8 cellular contexts compared by ENCODE assay signal in the genomic region with DNA sequence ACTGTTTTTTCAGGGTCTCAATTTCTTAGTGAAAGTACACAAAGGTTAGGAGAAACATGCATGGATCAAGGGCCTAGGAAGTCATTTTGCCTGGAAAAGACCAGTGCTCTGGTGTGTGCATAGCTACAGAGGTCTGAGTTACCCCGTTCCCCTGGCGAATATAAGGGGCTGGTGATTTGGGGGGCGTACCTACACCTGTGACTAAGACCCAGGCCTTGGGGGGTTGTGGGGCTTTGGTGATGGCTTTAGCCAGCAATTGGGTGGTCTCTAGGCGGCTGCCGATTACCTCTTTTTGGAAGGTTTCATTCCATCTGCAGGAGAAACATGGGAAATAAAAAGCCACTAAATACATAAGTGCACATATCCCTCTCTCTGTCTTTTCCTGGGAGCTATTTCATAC. TPM values are rescaled to one million over a fixed set of nuclear protein-coding genes. Genes with fewer than 3 reads are reported as not detected.
A peak's percentile ranks its signal among the peaks of the same experiment; 100 is the strongest.
DNase-seq lines count a peak whose midpoint lies in the region; ATAC-seq and TF ChIP-seq lines count a peak whose summit lies in the region.

No MANE protein-coding gene starts in this region.

- no peak for DNase-seq in activated T-cell treated with anti-CD3 and anti-CD28 coated beads, Interleukin-2, amount 50 U/mL, for 24 hours
- no peak for DNase-seq in activated T-cell treated with anti-CD3 and anti-CD28 coated beads for 4 hours
- DNase-seq in kidney epithelial cell (ENCODE audit: low read depth): no peak
- DNase-seq in thoracic aorta (ENCODE audit: low spot score): no peak
- no peak for DNase-seq in NCI-H2227 treated with DMSO at 0.1 percent for 48 hours (lab: John Stamatoyannopoulos, UW)
- no peak for DNase-seq in activated CD4-positive, alpha-beta T cell treated with anti-CD3 and anti-CD28 coated beads, Interleukin-2, amount 50 U/mL, for 4 hours

- no peaks in the 10 kb centered on the region for H3K9me3 ChIP-seq in thoracic aorta

- WGBS in adipose tissue, 3 donors: 46 to 73% (median 51%) methylated on average over 5 of the region's 5 CpGs

- peaks cover 2% of the 10 kb centered on the region for H3K9me3 Mint-ChIP-seq in activated T-cell treated with anti-CD3 and anti-CD28 coated beads, Interleukin-2, amount 50 U/mL, for 24 hours

- H3K4me3 ChIP-seq in kidney epithelial cell (ENCODE audit: low read depth, low read length) (peak overlapping the region; percentile 82), thoracic aorta (peak overlapping the region; percentile 95)

- H3K27ac ChIP-seq in adipose tissue (ENCODE audit: low read depth, low read length): peak overlapping the region; percentile 99
- H3K27ac ChIP-seq in thoracic aorta: peak overlapping the region; percentile 100

- no peaks in the 10 kb centered on the region for H3K27me3 ChIP-seq in kidney epithelial cell (ENCODE audit: control insufficient read depth, insufficient read depth, low read length)
- H3K27me3 ChIP-seq in thoracic aorta (replicated peaks; ENCODE audit: insufficient read depth): no peaks in the 10 kb centered on the region

- peaks cover 2% of the 10 kb centered on the region for H3K36me3 ChIP-seq in kidney epithelial cell (ENCODE audit: control insufficient read depth, insufficient read depth, low read length)
- H3K36me3 ChIP-seq in thoracic aorta: peaks cover 36% of the 10 kb centered on the region

- H3K27me3 Mint-ChIP-seq in activated T-cell treated with anti-CD3 and anti-CD28 coated beads, Interleukin-2, amount 50 U/mL, for 24 hours: no peaks in the 10 kb centered on the region

- no peak for TF ChIP-seq CTCF in kidney epithelial cell (IDR thresholded peaks at IDR 0.05; ENCODE audit: insufficient read depth, low read length, poor library complexity, severe bottlenecking)
- no peak for TF ChIP-seq CTCF in thoracic aorta (IDR thresholded peaks at IDR 0.05)

- H3K4me1 Mint-ChIP-seq in activated T-cell treated with anti-CD3 and anti-CD28 coated beads, Interleukin-2, amount 50 U/mL, for 24 hours (ENCODE audit: low read depth): peaks cover 57% of the 10 kb centered on the region

- peak overlapping the region; percentile 96 for H3K4me3 Mint-ChIP-seq in activated T-cell treated with anti-CD3 and anti-CD28 coated beads, Interleukin-2, amount 50 U/mL, for 24 hours

- H3K4me1 ChIP-seq in thoracic aorta (ENCODE audit: control insufficient read depth in 1 of 2, low read depth in 2 of 2): peaks cover 5 to 29% of the 10 kb centered on the region in 2 donors

- no peak for ATAC-seq in thoracic aorta (ENCODE audit: insufficient number of reproducible peaks, low FRiP score, low read depth)
- no peak for ATAC-seq in GM18868 (IDR thresholded peaks at IDR 0.05; ENCODE audit: unreplicated experiment)

- H3K27ac Mint-ChIP-seq in activated T-cell treated with anti-CD3 and anti-CD28 coated beads, Interleukin-2, amount 50 U/mL, for 24 hours: peak overlapping the region; percentile 99

- peaks cover 73% of the 10 kb centered on the region for H3K36me3 Mint-ChIP-seq in activated T-cell treated with anti-CD3 and anti-CD28 coated beads, Interleukin-2, amount 50 U/mL, for 24 hours (ENCODE audit: low read depth)

RNA-seq across cellular contexts. Expression of a gene that starts 1.1 kb away (rescaled TPM):
- 10 to 100 TPM; 41.0 to 59.4 (median 48.7) TPM for polyA plus RNA-seq in adipose tissue
- total RNA-seq in kidney epithelial cell: 29.7 and 44.8 TPM in 2 replicates
- total RNA-seq in thoracic aorta: 10 to 100 TPM; 27.6 to 61.8 TPM

RNA-seq across cellular contexts. Expression of a gene that starts 11.7 kb away (rescaled TPM):
- polyA plus RNA-seq in adipose tissue: 10 to 100 TPM; 17.9 to 29.2 (median 24.5) TPM
- total RNA-seq in kidney epithelial cell (44.0 and 47.8 TPM in 2 replicates), thoracic aorta (10 to 100 TPM; 62.8 to 71.6 TPM)

RNA-seq across cellular contexts. Expression of a gene that starts 12.0 kb away (rescaled TPM):
- polyA plus RNA-seq in adipose tissue: 1 to 10 TPM in 2 of 3 donors, under 1 TPM in 1; 0.89 to 4.3 (median 3.0) TPM
- total RNA-seq in kidney epithelial cell: 0.34 and 0.88 TPM in 2 replicates
- total RNA-seq in thoracic aorta: 1 to 10 TPM; 1.3 to 4.2 TPM

RNA-seq across cellular contexts. Expression of a gene that starts 42.7 kb away (rescaled TPM):
- polyA plus RNA-seq in adipose tissue: 1 to 10 TPM; 2.7 to 7.6 (median 3.8) TPM
- total RNA-seq in kidney epithelial cell (6.0 and 6.3 TPM in 2 replicates), thoracic aorta (10 to 100 TPM in 1 of 2 donors, 1 to 10 TPM in 1; 9.5 to 11.6 TPM)
